1 cellular context compared by ENCODE assay signal in the genomic region with DNA sequence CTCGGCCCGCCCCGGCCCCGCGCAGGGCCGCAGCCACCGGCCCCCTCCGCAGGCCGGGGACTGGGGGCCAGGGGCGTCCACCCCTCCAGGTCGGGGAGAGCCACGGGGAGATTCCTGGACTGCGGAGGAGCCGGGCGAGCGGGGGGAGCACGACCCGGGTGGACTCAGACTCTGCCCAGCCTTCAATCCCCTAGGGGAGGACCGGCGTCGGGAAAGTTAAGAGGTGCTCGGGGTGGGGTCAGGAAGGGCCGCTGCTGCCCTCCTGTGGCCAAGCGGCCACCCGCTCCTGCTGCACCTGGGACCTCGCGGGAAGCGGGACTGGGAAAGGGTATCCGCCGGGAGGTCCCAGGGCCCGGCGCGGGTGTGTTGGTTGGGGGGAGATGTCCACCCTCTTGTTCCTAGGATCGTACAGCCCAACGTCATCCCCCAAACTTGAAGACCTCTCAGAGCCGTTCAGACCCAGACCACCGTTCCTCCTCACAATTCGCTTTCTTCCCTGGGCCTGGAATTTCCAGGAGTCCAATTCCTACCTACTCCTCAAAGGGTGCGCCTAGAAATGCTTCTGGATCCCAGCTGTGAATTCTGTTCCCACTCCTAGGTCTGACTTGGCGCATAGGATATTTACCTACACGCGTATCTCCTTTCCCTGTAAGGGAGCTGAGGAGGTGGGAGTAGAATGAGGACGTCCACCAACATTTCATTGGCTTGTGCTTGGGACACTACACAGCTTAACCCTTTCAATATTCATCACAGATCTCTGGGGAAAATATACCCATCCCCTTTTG.
TF ChIP-seq lines count a peak whose summit lies in the region.

No MANE protein-coding gene starts in this region.

TF ChIP-seq in PFSK-1, 5 proteins besides CTCF, POLR2A, EP300 and RAD21 (continued from another document):
- TF ChIP-seq, protein P1, sequence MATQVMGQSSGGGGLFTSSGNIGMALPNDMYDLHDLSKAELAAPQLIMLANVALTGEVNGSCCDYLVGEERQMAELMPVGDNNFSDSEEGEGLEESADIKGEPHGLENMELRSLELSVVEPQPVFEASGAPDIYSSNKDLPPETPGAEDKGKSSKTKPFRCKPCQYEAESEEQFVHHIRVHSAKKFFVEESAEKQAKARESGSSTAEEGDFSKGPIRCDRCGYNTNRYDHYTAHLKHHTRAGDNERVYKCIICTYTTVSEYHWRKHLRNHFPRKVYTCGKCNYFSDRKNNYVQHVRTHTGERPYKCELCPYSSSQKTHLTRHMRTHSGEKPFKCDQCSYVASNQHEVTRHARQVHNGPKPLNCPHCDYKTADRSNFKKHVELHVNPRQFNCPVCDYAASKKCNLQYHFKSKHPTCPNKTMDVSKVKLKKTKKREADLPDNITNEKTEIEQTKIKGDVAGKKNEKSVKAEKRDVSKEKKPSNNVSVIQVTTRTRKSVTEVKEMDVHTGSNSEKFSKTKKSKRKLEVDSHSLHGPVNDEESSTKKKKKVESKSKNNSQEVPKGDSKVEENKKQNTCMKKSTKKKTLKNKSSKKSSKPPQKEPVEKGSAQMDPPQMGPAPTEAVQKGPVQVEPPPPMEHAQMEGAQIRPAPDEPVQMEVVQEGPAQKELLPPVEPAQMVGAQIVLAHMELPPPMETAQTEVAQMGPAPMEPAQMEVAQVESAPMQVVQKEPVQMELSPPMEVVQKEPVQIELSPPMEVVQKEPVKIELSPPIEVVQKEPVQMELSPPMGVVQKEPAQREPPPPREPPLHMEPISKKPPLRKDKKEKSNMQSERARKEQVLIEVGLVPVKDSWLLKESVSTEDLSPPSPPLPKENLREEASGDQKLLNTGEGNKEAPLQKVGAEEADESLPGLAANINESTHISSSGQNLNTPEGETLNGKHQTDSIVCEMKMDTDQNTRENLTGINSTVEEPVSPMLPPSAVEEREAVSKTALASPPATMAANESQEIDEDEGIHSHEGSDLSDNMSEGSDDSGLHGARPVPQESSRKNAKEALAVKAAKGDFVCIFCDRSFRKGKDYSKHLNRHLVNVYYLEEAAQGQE (IDR thresholded peaks at IDR 0.05; ENCODE audit: insufficient read depth in 1 of 2, low read depth in 2 of 2, low read length in 2 of 2): no peak; a peak in 1 of 4 replicates
